18 cellular contexts compared by ENCODE assay signal in the genomic region with DNA sequence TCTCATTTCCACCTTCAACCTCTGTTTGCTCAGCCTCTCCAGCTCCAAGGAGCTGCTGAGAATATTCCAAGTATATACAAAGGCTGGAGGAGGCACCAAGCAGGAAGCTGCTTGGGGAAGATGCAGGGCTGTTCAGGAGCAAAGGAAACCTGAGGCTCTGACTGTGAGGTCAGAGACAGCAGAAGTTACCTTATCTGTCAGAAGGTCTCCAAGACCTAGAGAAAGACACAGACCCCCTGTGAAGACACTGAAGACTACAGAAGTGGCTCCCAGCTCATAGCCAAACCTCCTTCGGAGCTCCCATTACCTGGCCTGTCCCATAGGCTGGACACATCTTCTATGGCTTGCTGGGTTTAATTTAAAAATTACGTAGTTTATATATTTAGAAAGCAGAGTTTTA. TPM values are rescaled to one million over a fixed set of nuclear protein-coding genes. Genes with fewer than 3 reads are reported as not detected.
DNase-seq lines count a peak whose midpoint lies in the region; ATAC-seq, FAIRE-seq and TF ChIP-seq lines count a peak whose summit lies in the region.
"Had no signal": no experiment of that assay in that cellular context is flagged by ENCODE, and none has a peak within 500 bp of the region (broad histone marks: within the 10 kb centered on the region; RNA-seq: fewer than 3 reads in every experiment).

No MANE protein-coding gene starts in this region.

- 100% methylated on average over 1 of the region's 2 CpGs; no CpG with 5 or more reads in 1 of the 2 experiments for WGBS in IMR-90 (ENCODE audit: extremely low coverage in 2 of 2, insufficient read length in 1 of 2), 2 experiments
- WGBS in SK-N-SH (ENCODE audit: low lambda C conversion rate), result 64% methylated on average over 2 of the region's 2 CpGs
- 96% methylated on average over 2 of the region's 2 CpGs for WGBS in mesenchymal stem cell

- no peak overlapping the region for H4K91ac ChIP-seq in IMR-90 (ENCODE audit: insufficient read depth, low read depth, low read length)
- no peak overlapping the region for H4K91ac ChIP-seq in mesenchymal stem cell (ENCODE audit: low read length)

- no peak overlapping the region for H3K9ac ChIP-seq in IMR-90 (ENCODE audit: low read depth, low read length)
- no peak overlapping the region for H3K9ac ChIP-seq in SK-N-SH
- H3K9ac ChIP-seq in mesenchymal stem cell (ENCODE audit: low read length), result no peak overlapping the region
- H3K9ac ChIP-seq: BLaER1 treated with 17β-estradiol and CSF1 and Interleukin-3, amounts not matched to agents 10 nM and 100 nM; GM23248 had no signal

- H3K56ac ChIP-seq in IMR-90 (ENCODE audit: extremely low read depth, insufficient read depth, low read length), result 0 out of 2 replicates have a peak overlapping the region, but pooled peaks have one; percentile 5

- H4K8ac ChIP-seq in IMR-90 (ENCODE audit: low read depth in 2 of 2, low read length in 2 of 2) (peak overlapping the region in 1 of 2 experiments; percentile 25; a peak in 1 of 4 replicates), mesenchymal stem cell (ENCODE audit: low read length) (peak overlapping the region; percentile 27)

- no peak overlapping the region for H3K4ac ChIP-seq in IMR-90 (ENCODE audit: low read depth, low read length)
- no peak overlapping the region for H3K4ac ChIP-seq in mesenchymal stem cell (ENCODE audit: low read depth in 1 of 2, low read length in 2 of 2)

- CTCF ChIA-PET in IMR-90 (lab: Yijun Ruan, JAX), result no interaction called here
- CTCF ChIA-PET in SK-N-SH (lab: Yijun Ruan, JAX), result interaction anchor here (1.5 kb wide), 1 partner anchor 50 kb away, joined by 4 read pairs; no protein-coding TSS in a partner anchor

- H2BK15ac ChIP-seq in IMR-90 (ENCODE audit: low read depth, low read length), result no peak overlapping the region
- no peak overlapping the region for H2BK15ac ChIP-seq in mesenchymal stem cell (ENCODE audit: low read depth, poor library complexity, severe bottlenecking)

- no peaks in the 10 kb centered on the region for H3K9me2 ChIP-seq in SK-N-SH

- no peak overlapping the region for H3K27ac ChIP-seq in IMR-90 (ENCODE audit: insufficient read depth, low read length)
- H3K27ac ChIP-seq in SK-N-SH (ENCODE audit: low read depth in 2 of 2, low read length in 1 of 2), result no peak overlapping the region
- H3K27ac ChIP-seq in mesenchymal stem cell (ENCODE audit: low read length, poor library complexity, severe bottlenecking), result no peak overlapping the region
- H3K27ac ChIP-seq: BLaER1 treated with 17β-estradiol and CSF1 and Interleukin-3, amounts not matched to agents 10 nM and 100 nM; GM23248 had no signal

- no peaks in the 10 kb centered on the region for H3K9me3 ChIP-seq in IMR-90 (ENCODE audit: control insufficient read depth, insufficient read depth, low read length)
- no peaks in the 10 kb centered on the region for H3K9me3 ChIP-seq in SK-N-SH
- H3K9me3 ChIP-seq in mesenchymal stem cell (ENCODE audit: control insufficient read depth, low read length), result no peaks in the 10 kb centered on the region
- H3K9me3 ChIP-seq: BLaER1 treated with 17β-estradiol and CSF1 and Interleukin-3, amounts not matched to agents 10 nM and 100 nM; HAP-1 had no signal

- H4K20me1 ChIP-seq in IMR-90 (ENCODE audit: insufficient read depth, low read length), result no peaks in the 10 kb centered on the region
- H4K20me1 ChIP-seq in SK-N-SH (ENCODE audit: insufficient read depth), result no peaks in the 10 kb centered on the region
- H4K20me1 ChIP-seq: BLaER1 treated with 17β-estradiol and CSF1 and Interleukin-3, amounts not matched to agents 10 nM and 100 nM had no signal

- DNase-seq in IMR-90, result no peak
- no peak for DNase-seq in SK-N-SH
- no peak for DNase-seq in mesenchymal stem cell
- DNase-seq in RCC 7860 (ENCODE audit: low spot score), result no peak
- DNase-seq in NCI-H446 (lab: John Stamatoyannopoulos, UW), result no peak
- DNase-seq: 8988T; Calu3; CD8-positive, alpha-beta T cell; GM23248 had no signal

- H2AFZ ChIP-seq in IMR-90 (replicated peaks; ENCODE audit: low read length, poor library complexity) (no peak overlapping the region), SK-N-SH (ENCODE audit: low read depth) (peak overlapping the region; percentile 69; the same call in 1 of the 2 replicates), mesenchymal stem cell (ENCODE audit: low read depth, low read length) (no peak overlapping the region)
- H2AFZ ChIP-seq: GM23248 had no signal

- TF ChIP-seq RAD21 in IMR-90 (IDR thresholded peaks at IDR 0.05; ENCODE audit: low read length), result no peak
- no peak for TF ChIP-seq RAD21 in SK-N-SH (IDR thresholded peaks at IDR 0.05; ENCODE audit: low read length)

- dilution Hi-C loops in IMR-90 (cut with HindIII; ENCODE audit: low sequenced_read_pairs, unreplicated experiment), result no loop called here

- no peak overlapping the region for H3K4me3 ChIP-seq in IMR-90 (ENCODE audit: insufficient read depth, low read depth, low read length)
- no peak overlapping the region for H3K4me3 ChIP-seq in SK-N-SH (ENCODE audit: low read depth in 2 of 2, low read length in 1 of 2)
- no peak overlapping the region for H3K4me3 ChIP-seq in mesenchymal stem cell (ENCODE audit: insufficient read depth in 1 of 2, low read depth in 1 of 2, low read length in 2 of 2)
- H3K4me3 ChIP-seq: BLaER1 treated with 17β-estradiol and CSF1 and Interleukin-3, amounts not matched to agents 10 nM and 100 nM; GM23248; HAP-1 had no signal

- H3K14ac ChIP-seq in IMR-90 (replicated peaks; ENCODE audit: low read depth, low read length), result no peak overlapping the region
- no peak overlapping the region for H3K14ac ChIP-seq in mesenchymal stem cell (ENCODE audit: low read length in 2 of 2)

- H3K36me3 ChIP-seq in IMR-90 (ENCODE audit: control insufficient read depth, insufficient read depth, low read length) (no peaks in the 10 kb centered on the region), SK-N-SH (replicated peaks in 1 of 2; ENCODE audit: control insufficient read depth in 1 of 2, insufficient read depth in 2 of 2, low read length in 1 of 2) (no peaks in the 10 kb centered on the region), mesenchymal stem cell (ENCODE audit: control insufficient read depth in 1 of 2, insufficient read depth in 2 of 2, low read depth in 1 of 2, low read length in 2 of 2) (no peaks in the 10 kb centered on the region)
- H3K36me3 ChIP-seq: BLaER1 treated with 17β-estradiol and CSF1 and Interleukin-3, amounts not matched to agents 10 nM and 100 nM; HAP-1 had no signal

- no peak for FAIRE-seq in RCC 7860 (lab: Jason Lieb, UNC)
- FAIRE-seq: G401.6, GM12891, GM18507, HTR-8/SVneo had no signal

- H2BK20ac ChIP-seq in IMR-90 (ENCODE audit: low read depth, low read length), result no peak overlapping the region

- TF ChIP-seq EP300 in SK-N-SH (IDR thresholded peaks at IDR 0.05; ENCODE audit: borderline replicate concordance in 1 of 2, low read depth in 1 of 2, low read length in 1 of 2), result no peak

- H2AK5ac ChIP-seq in IMR-90 (ENCODE audit: low read depth, low read length), result no peak overlapping the region
- no peak overlapping the region for H2AK5ac ChIP-seq in mesenchymal stem cell (ENCODE audit: low read length, severe bottlenecking)

- H2BK120ac ChIP-seq in IMR-90 (ENCODE audit: low read depth, low read length), result no peak overlapping the region
- no peak overlapping the region for H2BK120ac ChIP-seq in mesenchymal stem cell (ENCODE audit: low read depth, low read length)

- no peak for TF ChIP-seq POLR2A in IMR-90 (IDR thresholded peaks at IDR 0.05; ENCODE audit: low read depth, low read length)

- H3K18ac ChIP-seq in IMR-90 (ENCODE audit: low read depth, low read length) (no peak overlapping the region), mesenchymal stem cell (ENCODE audit: low read depth in 1 of 2, low read length in 2 of 2) (no peak overlapping the region)

- in situ Hi-C loops in IMR-90 (cut with MboI; ENCODE audit: low sequenced_read_pairs), result no loop called here

- H3K79me1 ChIP-seq in IMR-90 (ENCODE audit: low read depth in 1 of 2, low read length in 2 of 2), result no peaks in the 10 kb centered on the region
- H3K79me1 ChIP-seq in mesenchymal stem cell (replicated peaks; ENCODE audit: low read length, poor library complexity, severe bottlenecking), result no peaks in the 10 kb centered on the region

- no peak for TF ChIP-seq CTCF in IMR-90 (conservative IDR thresholded peaks at IDR 0.05; ENCODE audit: low read depth, low read length)
- TF ChIP-seq CTCF in SK-N-SH (IDR thresholded peaks at IDR 0.05), result no peak

- no peak overlapping the region for H4K5ac ChIP-seq in IMR-90 (ENCODE audit: low read depth, low read length)

- intact Hi-C loops in IMR-90 (cut with micrococcal nuclease), result no loop called here

- H2BK12ac ChIP-seq in mesenchymal stem cell (ENCODE audit: low read length in 2 of 2), result no peak overlapping the region

- BruUV-seq in IMR-90 (replicated peaks; lab: Mats Ljungman, UMichigan), result no TSS peak

- H3K9me1 ChIP-seq in IMR-90 (ENCODE audit: insufficient read depth, low read length), result no peaks in the 10 kb centered on the region

- no peaks in the 10 kb centered on the region for H3K79me2 ChIP-seq in SK-N-SH (ENCODE audit: insufficient read depth)

- no peak overlapping the region for H2AK9ac ChIP-seq in IMR-90 (replicated peaks; ENCODE audit: low read depth, low read length, poor library complexity)

- no peak overlapping the region for H2BK5ac ChIP-seq in IMR-90 (ENCODE audit: low read depth, low read length, poor library complexity, severe bottlenecking)
- no peak overlapping the region for H2BK5ac ChIP-seq in mesenchymal stem cell (ENCODE audit: low read depth, low read length, poor library complexity, severe bottlenecking)

- H3K4me1 ChIP-seq in IMR-90 (ENCODE audit: control insufficient read depth, insufficient read depth, low read length), result no peaks in the 10 kb centered on the region
- H3K4me1 ChIP-seq in SK-N-SH (ENCODE audit: control insufficient read depth in 1 of 2, insufficient read depth in 2 of 2, low read depth in 1 of 2, low read length in 1 of 2), result no peaks in the 10 kb centered on the region
- no peaks in the 10 kb centered on the region for H3K4me1 ChIP-seq in mesenchymal stem cell (ENCODE audit: control insufficient read depth, insufficient read depth, low read depth, low read length)
- H3K4me1 ChIP-seq: HAP-1 had no signal

- peak; percentile 29; the same call in 1 of the 2 replicates for ATAC-seq in IMR-90 (ENCODE audit: low read depth)
- ATAC-seq in HG03097 (IDR thresholded peaks at IDR 0.05; ENCODE audit: low FRiP score, unreplicated experiment), result no peak
- ATAC-seq in HG02798 (IDR thresholded peaks at IDR 0.05; ENCODE audit: poor library complexity, unreplicated experiment), result no peak
- ATAC-seq: CD8-positive, alpha-beta T cell had no signal

- H3K4me2 ChIP-seq in IMR-90 (ENCODE audit: low read depth, low read length) (no peak overlapping the region), SK-N-SH (no peak overlapping the region), mesenchymal stem cell (ENCODE audit: low read length, poor library complexity, severe bottlenecking) (no peak overlapping the region)
- H3K4me2 ChIP-seq: BLaER1 treated with 17β-estradiol and CSF1 and Interleukin-3, amounts not matched to agents 10 nM and 100 nM had no signal

- H3K27me3 ChIP-seq in IMR-90 (ENCODE audit: control insufficient read depth, insufficient read depth, low read length) (peaks cover 49% of the 10 kb centered on the region), SK-N-SH (ENCODE audit: insufficient read depth) (peaks cover 21% of the 10 kb centered on the region; the same call in 1 of the 2 replicates), mesenchymal stem cell (ENCODE audit: control insufficient read depth in 1 of 2, insufficient read depth in 1 of 2, low read length in 2 of 2) (peaks cover 0 to 14% of the 10 kb centered on the region in 2 experiments)
- H3K27me3 ChIP-seq: BLaER1 treated with 17β-estradiol and CSF1 and Interleukin-3, amounts not matched to agents 10 nM and 100 nM had no signal

- no peaks in the 10 kb centered on the region for H3F3A ChIP-seq in SK-N-SH (replicated peaks; ENCODE audit: insufficient read depth)

- H3K23ac ChIP-seq in IMR-90 (ENCODE audit: low read depth, low read length), result no peak overlapping the region
- H3K23ac ChIP-seq in mesenchymal stem cell (ENCODE audit: low read length in 2 of 2), result no peak overlapping the region

- POLR2A ChIA-PET in IMR-90 (lab: Charles Lee; ENCODE audit: unreplicated experiment), result no interaction called here
- POLR2A ChIA-PET in SK-N-SH (lab: Yijun Ruan, JAX), result no interaction called here

RNA-seq across cellular contexts. Expression of gene PKD1L1, which starts 53.2 kb away (rescaled TPM):
- under 0.01 TPM in 2 replicates for total RNA-seq in IMR-90 (2012; rRNA removed)
- 0.03 and 0.15 TPM in 2 replicates for polyA plus RNA-seq in IMR-90 (2012; rRNA removed)
- 0.10 TPM in 1 of 2 replicates, not detected in the other for polyA plus RNA-seq in IMR-90 (2012; cell fraction: cytosol; rRNA removed)
- 0.05 and 0.27 TPM in 2 replicates for polyA plus RNA-seq in IMR-90 (2012; cell fraction: nucleus; rRNA removed; ENCODE audit: low replicate concordance)
- polyA plus RNA-seq in SK-N-SH (2012; rRNA removed), result 0.10 TPM in 2 replicates
- 0.08 and 0.16 TPM in 2 replicates for polyA plus RNA-seq in SK-N-SH (2012; cell fraction: cytosol; rRNA removed)
- polyA plus RNA-seq in SK-N-SH (2012; cell fraction: nucleus; rRNA removed), result 0.06 and 0.12 TPM in 2 replicates
- polyA plus RNA-seq in mesenchymal stem cell (2013, experiment 1 of 2), result 0.03 TPM
- 0.05 TPM for polyA plus RNA-seq in mesenchymal stem cell (2013, experiment 2 of 2)
- total RNA-seq: A673 had no signal
